ENCODE assay signal across 19 cellular contexts in the genomic region with DNA sequence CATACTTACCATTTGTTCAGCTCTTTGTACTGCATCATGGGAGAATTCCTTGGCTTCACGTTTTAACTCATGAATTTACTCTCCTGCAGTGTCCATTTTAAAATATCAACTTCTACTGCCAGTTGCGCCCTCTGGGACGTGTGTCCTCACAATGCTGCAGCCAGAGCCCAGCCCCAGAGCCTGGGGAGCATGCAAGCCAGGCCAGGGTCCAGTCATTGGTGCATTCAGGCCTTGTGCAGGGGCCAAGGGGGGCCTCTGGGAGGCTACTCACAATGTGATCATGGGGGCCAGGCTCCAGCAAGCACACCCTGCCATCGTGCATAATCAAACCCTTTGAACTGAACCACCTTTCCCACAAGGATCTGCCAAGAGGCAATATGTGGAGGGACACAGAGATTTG.
"Had no signal": no experiment of that assay in that cellular context is flagged by ENCODE, and none has a peak within 500 bp of the region (broad histone marks: within the 10 kb centered on the region; RNA-seq: fewer than 3 reads in every experiment).

No MANE protein-coding gene starts in this region.

- DNase-seq: cortex of kidney; dorsolateral prefrontal cortex; effector CD8-positive, alpha-beta T cell; gastrocnemius medialis; heart right ventricle; hypothalamus; mammary epithelial cell; mucosa of descending colon; naive thymus-derived CD8-positive, alpha-beta T cell; nucleus accumbens; pancreas; stimulated activated CD4-positive, alpha-beta T cell treated with anti-CD3 and anti-CD28 coated beads, Interleukin-4, amount 100 ng/mL, for 1 hour; stimulated activated CD8-positive, alpha-beta memory T cell treated with anti-CD3 and anti-CD28 coated beads, Interleukin-4, amount 100 ng/mL, for 48 hours; testis; transverse colon; uterus had no signal

- H3K4me1 ChIP-seq: gastrocnemius medialis, pancreas, testis, transverse colon, uterus had no signal

- FAIRE-seq: islet of Langerhans, pancreas had no signal

- H3K4me3 ChIP-seq: dorsolateral prefrontal cortex, gastrocnemius medialis, heart right ventricle, mucosa of descending colon, pancreas, smooth muscle cell, testis, transverse colon, uterus had no signal

- H3K27ac ChIP-seq: dorsolateral prefrontal cortex, gastrocnemius medialis, heart right ventricle, pancreas, testis, transverse colon had no signal

- H3K36me3 ChIP-seq: gastrocnemius medialis, heart right ventricle, pancreas, transverse colon, uterus had no signal

- H3K4me2 ChIP-seq: smooth muscle cell had no signal

- H3K27me3 ChIP-seq: dorsolateral prefrontal cortex, gastrocnemius medialis, heart right ventricle, pancreas, testis, transverse colon, uterus had no signal

- H3K9me3 ChIP-seq: gastrocnemius medialis, mucosa of descending colon, pancreas, testis, transverse colon, uterus had no signal

- ATAC-seq: gastrocnemius medialis; mucosa of descending colon; naive thymus-derived CD8-positive, alpha-beta T cell; pancreas; stimulated activated effector memory CD8-positive, alpha-beta T cell treated with anti-CD3 and anti-CD28 coated beads, Interleukin-12 subunit alpha, Interleukin-12 subunit beta, amount 100 ng/mL, for 72 hours had no signal
